Comparison of ENCODE assay signal across 1 cellular context in genomic region chr7:137820677-137821420, GRCh38.
TF ChIP-seq lines count a peak whose summit lies in the region.

No MANE protein-coding gene starts in this region.

TF ChIP-seq in H1, 55 proteins besides CTCF, POLR2A, EP300 and RAD21 (continued from another document):
- TF ChIP-seq SAP30 (IDR thresholded peaks at IDR 0.05; ENCODE audit: insufficient read depth, insufficient replicate concordance, low read length) (no peak), CHD7 (IDR thresholded peaks at IDR 0.05; ENCODE audit: insufficient replicate concordance, low read length) (no peak), SIN3A (conservative IDR thresholded peaks at IDR 0.05 in 1 of 2, IDR thresholded peaks at IDR 0.05 in 1 of 2; ENCODE audit: low read depth in 1 of 2, low read length in 2 of 2) (peak in 1 of 2 experiments; percentile 74; a peak in 2 of 4 replicates), NANOG (IDR thresholded peaks at IDR 0.05; ENCODE audit: insufficient read depth, low read depth, low read length, poor library complexity, severe bottlenecking) (peak; percentile 89), MAX (IDR thresholded peaks at IDR 0.05) (no peak), TBP (IDR thresholded peaks at IDR 0.05; ENCODE audit: low read depth, low read length) (peak; percentile 73; the same call in 1 of the 2 replicates), HDAC2 (IDR thresholded peaks at IDR 0.05; ENCODE audit: borderline replicate concordance in 1 of 2, low read depth in 2 of 2, low read length in 2 of 2) (0 out of 4 replicates have a peak, but pooled peaks of 1 of the 2 experiments have one; percentile 51), RNF2 (IDR thresholded peaks at IDR 0.05; ENCODE audit: borderline replicate concordance, low read depth, low read length, missing control alignments, poor library complexity, severe bottlenecking) (no peak), SP4 (IDR thresholded peaks at IDR 0.05; ENCODE audit: low read length) (no peak)
